12 cellular contexts compared by ENCODE assay signal in genomic region chr2:64260093-64260808, GRCh38.
DNase-seq lines count a peak whose midpoint lies in the region; ATAC-seq and TF ChIP-seq lines count a peak whose summit lies in the region.
"Had no signal": no experiment of that assay in that cellular context is flagged by ENCODE, and none has a peak within 500 bp of the region (broad histone marks: within the 10 kb centered on the region; RNA-seq: fewer than 3 reads in every experiment).

No MANE protein-coding gene starts in this region.

- peaks cover 4% of the 10 kb centered on the region for H3K4me1 ChIP-seq in right cardiac atrium (ENCODE audit: control insufficient read depth, insufficient read depth, low read length)
- H3K4me1 ChIP-seq in mesodermal cell (ENCODE audit: control insufficient read depth, insufficient read depth, low read length, poor library complexity, severe bottlenecking), result peaks cover 45% of the 10 kb centered on the region

- H3K4me3 ChIP-seq in right cardiac atrium (ENCODE audit: low read length) (peak overlapping the region; percentile 20), SU-DHL-6 (ENCODE audit: insufficient read depth, low read length, poor library complexity, severe bottlenecking) (no peak overlapping the region), mesodermal cell (ENCODE audit: extremely low read depth, insufficient read depth, low read length, poor library complexity, severe bottlenecking) (no peak overlapping the region)
- H3K4me3 ChIP-seq: gastroesophageal sphincter had no signal

- WGBS in right cardiac atrium, result 84% methylated on average over 6 of the region's 6 CpGs
- WGBS in mesodermal cell (ENCODE audit: insufficient coverage in 2 of 2), 2 experiments, result 89 to 93% methylated on average over 4 of the region's 6 CpGs

- peaks cover 3% of the 10 kb centered on the region; the same call in 1 of the 2 replicates for H3F3A ChIP-seq in SU-DHL-6 (ENCODE audit: insufficient read depth)

- intact Hi-C loops in right cardiac atrium (cut with DNase I) (no loop called here), left cardiac atrium (cut with DNase I) (no loop called here)

- no peaks in the 10 kb centered on the region for H3K9me2 ChIP-seq in SU-DHL-6 (replicated peaks; ENCODE audit: insufficient read depth, low read length)

- H3K4me2 ChIP-seq in SU-DHL-6 (ENCODE audit: low read depth, low read length, poor library complexity, severe bottlenecking), result peak overlapping the region; percentile 44

- H3K27ac ChIP-seq in right cardiac atrium (ENCODE audit: low read length) (peak overlapping the region; percentile 27), SU-DHL-6 (ENCODE audit: low read depth, low read length) (peak overlapping the region; percentile 40; the same call in 1 of the 2 replicates), mesodermal cell (ENCODE audit: low read depth, low read length, severe bottlenecking) (peak overlapping the region; percentile 56)

- H3K9ac ChIP-seq in SU-DHL-6 (ENCODE audit: low read length), result peak overlapping the region; percentile 16; the same call in 1 of the 2 replicates

- H3K9me3 ChIP-seq in right cardiac atrium (ENCODE audit: control insufficient read depth, low read length) (no peaks in the 10 kb centered on the region), SU-DHL-6 (ENCODE audit: insufficient read depth, low read length) (no peaks in the 10 kb centered on the region), mesodermal cell (ENCODE audit: control insufficient read depth, low read length) (no peaks in the 10 kb centered on the region)
- H3K9me3 ChIP-seq: Caco-2, gastroesophageal sphincter had no signal

- TF ChIP-seq CTCF in SU-DHL-6 (IDR thresholded peaks at IDR 0.05; ENCODE audit: insufficient read depth, low read length, poor library complexity, severe bottlenecking), result no peak

- H4K20me1 ChIP-seq in SU-DHL-6 (ENCODE audit: low read depth, low read length), result no peaks in the 10 kb centered on the region

- ATAC-seq in right cardiac atrium, result no peak
- ATAC-seq in left cardiac atrium, result no peak
- no peak for ATAC-seq in HG02759 (IDR thresholded peaks at IDR 0.05; ENCODE audit: unreplicated experiment)
- ATAC-seq: gastroesophageal sphincter had no signal

- H3K79me2 ChIP-seq in SU-DHL-6 (ENCODE audit: insufficient read depth, low read length), result no peaks in the 10 kb centered on the region

- H2AFZ ChIP-seq in SU-DHL-6 (ENCODE audit: low read depth, low read length, severe bottlenecking), result peak overlapping the region; percentile 61

- DNase-seq in right cardiac atrium (no peak), left cardiac atrium (no peak), NCI-H1105 (lab: John Stamatoyannopoulos, UW) (no peak), NCI-H1436 treated with DMSO at 0.1 percent for 48 hours (lab: John Stamatoyannopoulos, UW) (no peak), NCI-H2196 (lab: John Stamatoyannopoulos, UW; ENCODE audit: unreplicated experiment) (no peak)
- DNase-seq: Caco-2, cerebellar nuclear complex, NCI-H2029 had no signal

- H3K36me3 ChIP-seq in SU-DHL-6 (ENCODE audit: low read length) (no peaks in the 10 kb centered on the region), mesodermal cell (ENCODE audit: control insufficient read depth, insufficient read depth, low read length) (no peaks in the 10 kb centered on the region)
- H3K36me3 ChIP-seq: gastroesophageal sphincter had no signal

- no peaks in the 10 kb centered on the region for H3K27me3 ChIP-seq in right cardiac atrium (ENCODE audit: control insufficient read depth, insufficient read depth)
- no peaks in the 10 kb centered on the region for H3K27me3 ChIP-seq in SU-DHL-6 (ENCODE audit: low read length)
- H3K27me3 ChIP-seq: gastroesophageal sphincter had no signal
